Comparison of ENCODE assay signal across 9 cellular contexts in the genomic region with DNA sequence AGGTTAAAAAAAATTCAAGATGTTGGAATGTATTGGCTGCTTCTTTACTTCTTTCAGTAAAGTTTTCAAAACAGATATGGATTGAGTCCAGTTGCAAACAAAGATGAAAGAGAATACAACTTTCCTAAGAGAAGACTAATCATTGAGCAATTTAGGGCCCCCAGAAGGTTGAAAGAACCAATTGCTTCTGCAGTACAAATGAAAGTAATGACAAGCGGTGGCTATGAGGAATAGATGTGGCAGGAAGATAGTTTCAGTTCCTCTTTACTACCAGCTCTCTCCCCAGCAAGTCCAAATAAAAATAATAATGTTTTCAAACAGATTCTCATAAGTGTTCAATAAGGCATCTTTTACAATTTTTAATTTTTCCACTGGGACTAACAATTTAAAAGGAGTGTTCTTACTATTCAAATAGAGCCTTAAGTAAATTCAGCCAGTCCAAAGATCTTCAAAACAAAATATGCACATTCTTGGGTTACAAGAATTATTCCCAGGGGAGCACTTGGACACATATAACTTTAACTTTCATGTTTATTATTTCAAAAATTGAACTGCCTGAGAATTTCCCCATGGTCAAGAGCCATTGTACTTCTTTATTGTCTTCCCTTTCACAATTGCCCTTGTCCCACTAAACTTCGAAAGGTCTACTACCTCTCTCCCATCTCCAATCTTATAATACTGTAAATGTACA.
A peak's percentile ranks its signal among the peaks of the same experiment; 100 is the strongest.
DNase-seq lines count a peak whose midpoint lies in the region; ATAC-seq lines count a peak whose summit lies in the region.
"Had no signal": no experiment of that assay in that cellular context is flagged by ENCODE, and none has a peak within 500 bp of the region (broad histone marks: within the 10 kb centered on the region; RNA-seq: fewer than 3 reads in every experiment).

No MANE protein-coding gene starts in this region.

- DNase-seq in GM04503 (ENCODE audit: low read depth), result peak; percentile 25
- peak; percentile 84 for DNase-seq in SIG-M5 treated with dmso at 0.1 percent for 504 hours (lab: John Stamatoyannopoulos, UW; ENCODE audit: unreplicated experiment)
- DNase-seq in epidermal melanocyte (ENCODE audit: insufficient read length, low spot score), result no peak
- DNase-seq in NCI-H2107 (lab: John Stamatoyannopoulos, UW), result no peak
- no peak for DNase-seq in hypothalamus (lab: John Stamatoyannopoulos, UW)
- no peak for DNase-seq in iPS-NIHi11 (ENCODE audit: low spot score)
- DNase-seq: dermis blood vessel endothelial cell had no signal

- ATAC-seq in GM19463 (IDR thresholded peaks at IDR 0.05; ENCODE audit: unreplicated experiment) (peak; percentile 99), HG03095 (IDR thresholded peaks at IDR 0.05; ENCODE audit: unreplicated experiment) (peak; percentile 98)

Comparison
In these comparisons a context has a peak if more than half of its experiments do, and no peak if none do; other contexts are left out.
1. DNase-seq: peak in GM04503 (single experiment) and SIG-M5 treated with dmso at 0.1 percent for 504 hours (single experiment); none in epidermal melanocyte (single experiment), NCI-H2107 (single experiment), hypothalamus (0 of 51) and iPS-NIHi11 (single experiment).